Comparison of ENCODE assay signal across 35 cellular contexts in genomic region chr14:101669629-101670028, GRCh38.
"Had no signal": no experiment of that assay in that cellular context is flagged by ENCODE, and none has a peak within 500 bp of the region (broad histone marks: within the 10 kb centered on the region; RNA-seq: fewer than 3 reads in every experiment).

No MANE protein-coding gene starts in this region.

- H3K36me3 ChIP-seq: MG63 had no signal

- H3K4me3 ChIP-seq: MG63 had no signal

- H3K9me3 ChIP-seq: MG63 had no signal

- DNase-seq: Karpas-422, Kasumi-1, MG63, MM.1S, MV-4-11, NCI-H1048, NCI-H1092, NCI-H1092 treated with DMSO at 0.1 percent for 48 hours, NCI-H1105, NCI-H1105 treated with DMSO at 0.1 percent for 48 hours, NCI-H1417, NCI-H1417 treated with DMSO at 0.1 percent for 48 hours, NCI-H1436, NCI-H1436 treated with DMSO at 0.1 percent for 48 hours, NCI-H146, NCI-H1694, NCI-H1694 treated with DMSO at 0.1 percent for 48 hours, NCI-H187, NCI-H187 treated with DMSO at 0.1 percent for 48 hours, NCI-H1930, NCI-H2029, NCI-H2029 treated with DMSO at 0.1 percent for 48 hours, NCI-H2081, NCI-H2081 treated with DMSO at 0.1 percent for 48 hours, NCI-H2107, NCI-H2171, NCI-H2171 treated with DMSO at 0.1 percent for 48 hours, NCI-H2227 treated with DMSO at 0.1 percent for 48 hours, NCI-H226, NCI-H345, NCI-H446, NCI-H446 treated with DMSO at 0.1 percent for 48 hours, NCI-H510A, NCI-H510A treated with DMSO at 0.1 percent for 48 hours, NCI-H524 had no signal
